8 cellular contexts compared by ENCODE assay signal in genomic region chr2:237966250-237966564, GRCh38. TPM values are rescaled to one million over a fixed set of nuclear protein-coding genes. Genes with fewer than 3 reads are reported as not detected.
DNase-seq lines count a peak whose midpoint lies in the region; ATAC-seq and TF ChIP-seq lines count a peak whose summit lies in the region.

No MANE protein-coding gene starts in this region.

- peaks cover 14% of the 10 kb centered on the region for H3K27me3 Mint-ChIP-seq in endothelial cell (ENCODE audit: unreplicated experiment)

- peak; percentile 15 for ATAC-seq in GM18519 (IDR thresholded peaks at IDR 0.05; ENCODE audit: low FRiP score, unreplicated experiment)
- ATAC-seq in omental fat pad (ENCODE audit: low FRiP score), result peak; percentile 78
- ATAC-seq in GM21737 (IDR thresholded peaks at IDR 0.05; ENCODE audit: unreplicated experiment), result no peak

- H3K9me3 ChIP-seq in Karpas-422 (ENCODE audit: low read length), result peaks cover 12% of the 10 kb centered on the region

- peaks cover 33% of the 10 kb centered on the region for H3K4me1 ChIP-seq in Karpas-422 (ENCODE audit: low read length)

- H3K79me2 ChIP-seq in Karpas-422 (ENCODE audit: low read length), result peaks cover 38% of the 10 kb centered on the region

- no peaks in the 10 kb centered on the region for H3K9me3 Mint-ChIP-seq in endothelial cell (ENCODE audit: unreplicated experiment)

- H3K27ac Mint-ChIP-seq in endothelial cell (ENCODE audit: unreplicated experiment), result no peak overlapping the region

- H3K4me3 ChIP-seq in Karpas-422 (ENCODE audit: low read length), result peak overlapping the region; percentile 77

- peaks cover 35% of the 10 kb centered on the region for H3K4me1 Mint-ChIP-seq in endothelial cell (ENCODE audit: unreplicated experiment)

- peak overlapping the region; percentile 89 for H3K4me3 Mint-ChIP-seq in endothelial cell (ENCODE audit: unreplicated experiment)

- peaks cover 26% of the 10 kb centered on the region for H4K20me1 ChIP-seq in Karpas-422 (ENCODE audit: insufficient read depth, low read depth, low read length)

- DNase-seq in Karpas-422 (no peak), endothelial cell (ENCODE audit: low spot score) (no peak), omental fat pad (ENCODE audit: low spot score) (no peak), iPS-NIHi7 (ENCODE audit: extremely low spot score) (no peak)
- DNase-seq in effector CD8-positive, alpha-beta T cell (lab: John Stamatoyannopoulos, UW), result no peak
- DNase-seq in stimulated activated CD4-positive, alpha-beta T cell treated with anti-CD3 and anti-CD28 coated beads, Interleukin-12 subunit alpha, Interleukin-12 subunit beta, amount 100 ng/mL, for 4 hours, result no peak

- H3K36me3 Mint-ChIP-seq in endothelial cell (ENCODE audit: low read depth, unreplicated experiment), result peaks cover 18% of the 10 kb centered on the region

- no peaks in the 10 kb centered on the region; the same call in 1 of the 2 replicates for H3K36me3 ChIP-seq in Karpas-422 (ENCODE audit: insufficient read depth, low read length)

- TF ChIP-seq CTCF in endothelial cell (IDR thresholded peaks at IDR 0.05; ENCODE audit: unreplicated experiment) (no peak), omental fat pad (IDR thresholded peaks at IDR 0.05) (no peak)

- H2AFZ ChIP-seq in Karpas-422 (ENCODE audit: low read length), result peak overlapping the region; percentile 95

- H3K27me3 ChIP-seq in Karpas-422 (ENCODE audit: low read length), result no peaks in the 10 kb centered on the region

- no peak overlapping the region for H3K27ac ChIP-seq in Karpas-422 (ENCODE audit: low read length)

- peak overlapping the region; percentile 71 for H3K9ac ChIP-seq in Karpas-422 (ENCODE audit: low read length)

- peak overlapping the region; percentile 85 for H3K4me2 ChIP-seq in Karpas-422 (ENCODE audit: low read depth, low read length, poor library complexity, severe bottlenecking)

- H3K9me2 ChIP-seq in Karpas-422 (replicated peaks; ENCODE audit: insufficient read depth, low read length), result no peaks in the 10 kb centered on the region

RNA-seq across cellular contexts. Expression of gene UBE2F, which starts 0.6 kb away (rescaled TPM):
- total RNA-seq in Karpas-422 (2014; rRNA removed; shearing (Covaris generic); ENCODE audit: low replicate concordance), result 52.2 and 63.3 TPM in 2 replicates
- 107 TPM for total RNA-seq in endothelial cell (ENCODE audit: unreplicated experiment)
- 10 to 100 TPM; 36.3 to 59.9 (median 51.3) TPM for total RNA-seq in omental fat pad
